20 cellular contexts compared by ENCODE assay signal in the genomic region with DNA sequence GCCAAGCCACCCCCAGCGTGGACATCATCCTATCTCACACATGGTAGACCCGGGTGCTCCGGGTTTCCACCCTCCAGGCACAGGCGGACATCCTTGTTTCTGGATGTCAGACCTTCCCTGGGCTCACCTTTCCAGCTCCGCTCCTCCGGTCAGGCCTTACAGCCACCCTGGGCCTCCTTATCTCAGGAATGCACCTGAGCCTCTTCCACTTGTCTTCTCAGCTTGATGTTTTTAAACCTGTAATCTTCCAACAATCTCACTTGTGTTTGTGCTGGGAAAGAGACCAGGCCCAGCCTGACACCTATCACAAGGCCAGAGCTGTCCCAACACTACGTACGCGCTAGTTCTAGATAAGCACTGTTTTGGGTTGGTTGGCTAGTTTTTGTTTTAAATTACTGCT. TPM values are rescaled to one million over a fixed set of nuclear protein-coding genes. Genes with fewer than 3 reads are reported as not detected.
DNase-seq lines count a peak whose midpoint lies in the region; ATAC-seq, FAIRE-seq and TF ChIP-seq lines count a peak whose summit lies in the region.
"Had no signal": no experiment of that assay in that cellular context is flagged by ENCODE, and none has a peak within 500 bp of the region (broad histone marks: within the 10 kb centered on the region; RNA-seq: fewer than 3 reads in every experiment).

No MANE protein-coding gene starts in this region.

- H3K4me1 Mint-ChIP-seq in progenitor cell of endocrine pancreas (ENCODE audit: low read depth) = peaks cover 4% of the 10 kb centered on the region

- 60% methylated on average over 9 of the region's 9 CpGs for WGBS in hepatocyte (ENCODE audit: low lambda C conversion rate, missing lambda C conversion rate)
- 85 to 93% (median 91%) methylated on average over 9 of the region's 9 CpGs for WGBS in small intestine, 3 donors

- H3K4me1 ChIP-seq in RWPE2 (ENCODE audit: insufficient read depth, poor library complexity, severe bottlenecking) (peaks cover 16% of the 10 kb centered on the region), hepatocyte (ENCODE audit: insufficient read depth) (peaks cover 3% of the 10 kb centered on the region), small intestine (ENCODE audit: control insufficient read depth in 2 of 2, insufficient read depth in 1 of 2, low read depth in 1 of 2, low read length in 1 of 2) (no peaks in the 10 kb centered on the region), uterus (no peaks in the 10 kb centered on the region)

- no peaks in the 10 kb centered on the region for H3K27me3 Mint-ChIP-seq in progenitor cell of endocrine pancreas
- H3K27me3 Mint-ChIP-seq: CD4-positive, alpha-beta T cell had no signal

- H3K79me2 ChIP-seq in hepatocyte = no peaks in the 10 kb centered on the region

- intact Hi-C loops in uterus (cut with DNase I; ENCODE audit: low total_unique reads) = no loop called here

- H3K4me3 ChIP-seq in RWPE2 (ENCODE audit: severe bottlenecking) (no peak overlapping the region), hepatocyte (no peak overlapping the region), small intestine (ENCODE audit: low read depth in 1 of 2, low read length in 2 of 2) (no peak overlapping the region), uterus (no peak overlapping the region)
- H3K4me3 ChIP-seq: A549, MG63, PC-9, SJSA1 had no signal

- H3K27me3 ChIP-seq in RWPE2 (ENCODE audit: insufficient read depth, poor library complexity, severe bottlenecking) = no peaks in the 10 kb centered on the region
- H3K27me3 ChIP-seq in hepatocyte = no peaks in the 10 kb centered on the region
- H3K27me3 ChIP-seq in small intestine (ENCODE audit: control insufficient read depth in 2 of 2, insufficient read depth in 2 of 2, low read length in 2 of 2) = no peaks in the 10 kb centered on the region
- H3K27me3 ChIP-seq in uterus = no peaks in the 10 kb centered on the region
- H3K27me3 ChIP-seq: MG63, SJSA1 had no signal

- H3K4me3 Mint-ChIP-seq in progenitor cell of endocrine pancreas (ENCODE audit: low read depth) = no peak overlapping the region
- H3K4me3 Mint-ChIP-seq: CD4-positive, alpha-beta T cell had no signal

- H2AFZ ChIP-seq in hepatocyte = no peak overlapping the region
- H2AFZ ChIP-seq: PC-9 had no signal

- ATAC-seq in RWPE2 (ENCODE audit: low read depth) = no peak
- ATAC-seq: A549 had no signal

- TF ChIP-seq CTCF in RWPE2 (IDR thresholded peaks at IDR 0.05; ENCODE audit: poor library complexity, severe bottlenecking) = no peak
- TF ChIP-seq CTCF in hepatocyte (IDR thresholded peaks at IDR 0.05; ENCODE audit: poor library complexity) = no peak
- TF ChIP-seq CTCF in progenitor cell of endocrine pancreas (IDR thresholded peaks at IDR 0.05; ENCODE audit: unreplicated experiment) = no peak
- no peak for TF ChIP-seq CTCF in GM13977 (IDR thresholded peaks at IDR 0.05; ENCODE audit: extremely low read depth, insufficient read depth, missing control alignments)
- TF ChIP-seq CTCF in uterus (IDR thresholded peaks at IDR 0.05) = no peak

- no peak for FAIRE-seq in small intestine (lab: Jason Lieb, UNC)
- FAIRE-seq: A549 had no signal

- no peaks in the 10 kb centered on the region for H4K20me1 ChIP-seq in hepatocyte (ENCODE audit: insufficient read depth, poor library complexity, severe bottlenecking)

- H3K27ac ChIP-seq in RWPE2 (ENCODE audit: poor library complexity, severe bottlenecking) (no peak overlapping the region), hepatocyte (peak overlapping the region; percentile 24), small intestine (ENCODE audit: low read depth in 1 of 2, low read length in 1 of 2) (no peak overlapping the region), uterus (no peak overlapping the region)
- H3K27ac ChIP-seq: A549, PC-9, SJSA1 had no signal

- H3K9me2 ChIP-seq in hepatocyte (replicated peaks; ENCODE audit: insufficient read depth) = no peaks in the 10 kb centered on the region

- no peaks in the 10 kb centered on the region for H3K9me3 ChIP-seq in RWPE2 (ENCODE audit: severe bottlenecking)
- no peaks in the 10 kb centered on the region for H3K9me3 ChIP-seq in hepatocyte (ENCODE audit: low read depth)
- H3K9me3 ChIP-seq in small intestine (ENCODE audit: control insufficient read depth, low read depth) = no peaks in the 10 kb centered on the region
- H3K9me3 ChIP-seq in uterus = no peaks in the 10 kb centered on the region
- H3K9me3 ChIP-seq: A549, MG63, SJSA1 had no signal

- H3K36me3 Mint-ChIP-seq in progenitor cell of endocrine pancreas (ENCODE audit: insufficient read depth) = peaks cover 25% of the 10 kb centered on the region

- no peak for TF ChIP-seq POLR2A in uterus (IDR thresholded peaks at IDR 0.05)

- in situ Hi-C loops in GM13977 (cut with MboI; ENCODE audit: low pct_unique_long_range_greater_than_20kb, low sequenced_read_pairs, unreplicated experiment) = loop anchor here (25.0 kb wide), 1 partner anchor 95 kb away; a partner anchor contains a TSS

- no peaks in the 10 kb centered on the region for H3K9me3 Mint-ChIP-seq in progenitor cell of endocrine pancreas (ENCODE audit: low read depth)
- H3K9me3 Mint-ChIP-seq: CD4-positive, alpha-beta T cell had no signal

- DNase-seq in D341Med (ENCODE audit: low spot score) = peak; percentile 17
- DNase-seq in RWPE2 (ENCODE audit: low spot score) = peak; percentile 51
- peak; percentile 21 for DNase-seq in hepatocyte (ENCODE audit: low spot score)
- no peak for DNase-seq in progenitor cell of endocrine pancreas (ENCODE audit: low spot score, unreplicated experiment)
- no peak for DNase-seq in small intestine
- no peak for DNase-seq in nucleus accumbens (lab: John Stamatoyannopoulos, UW)
- no peak for DNase-seq in GM13977 (ENCODE audit: low spot score)
- no peak for DNase-seq in uterus
- DNase-seq: CD4-positive, alpha-beta T cell; H7; Karpas-422; MG63; NCI-H1092; NCI-H1436 treated with DMSO at 0.1 percent for 48 hours; NCI-H2029 treated with DMSO at 0.1 percent for 48 hours; NCI-H2171; NCI-H526; PC-9 had no signal

- H3K27ac Mint-ChIP-seq in progenitor cell of endocrine pancreas = peak overlapping the region; percentile 2
- H3K27ac Mint-ChIP-seq: CD4-positive, alpha-beta T cell had no signal

- peaks cover 37% of the 10 kb centered on the region for H3K36me3 ChIP-seq in RWPE2 (ENCODE audit: low read depth)
- H3K36me3 ChIP-seq in hepatocyte (replicated peaks; ENCODE audit: insufficient read depth, low read depth) = no peaks in the 10 kb centered on the region
- peaks cover 0 to 3% of the 10 kb centered on the region in 2 donors for H3K36me3 ChIP-seq in small intestine (ENCODE audit: control insufficient read depth in 2 of 2, insufficient read depth in 2 of 2, low read length in 2 of 2)
- no peaks in the 10 kb centered on the region for H3K36me3 ChIP-seq in uterus

- no peak overlapping the region for H3K4me2 ChIP-seq in hepatocyte
- H3K4me2 ChIP-seq: A549, PC-9 had no signal

RNA-seq across cellular contexts. Expression of a gene that starts 53.9 kb away (rescaled TPM):
- total RNA-seq in hepatocyte (77.2 and 79.1 TPM in 2 replicates), progenitor cell of endocrine pancreas (34.3 and 42.0 TPM in 2 replicates), uterus (10 to 100 TPM in 3 of 4 donors, 1 to 10 TPM in 1; 6.5 to 61.2 (median 22.1) TPM)
- polyA plus RNA-seq in hepatocyte (48.7 and 52.7 TPM in 2 replicates), small intestine (10 to 100 TPM; 15.0 to 40.3 (median 21.1) TPM)

Comparison
In these comparisons a context has a peak if more than half of its experiments do, and no peak if none do; other contexts are left out.
1. DNase-seq: peak in D341Med (single experiment), RWPE2 (single experiment) and hepatocyte (single experiment); none in progenitor cell of endocrine pancreas (single experiment), small intestine (single experiment), nucleus accumbens (0 of 56), GM13977 (single experiment) and uterus (0 of 2).